Comparison of ENCODE assay signal across 9 cellular contexts in the genomic region with DNA sequence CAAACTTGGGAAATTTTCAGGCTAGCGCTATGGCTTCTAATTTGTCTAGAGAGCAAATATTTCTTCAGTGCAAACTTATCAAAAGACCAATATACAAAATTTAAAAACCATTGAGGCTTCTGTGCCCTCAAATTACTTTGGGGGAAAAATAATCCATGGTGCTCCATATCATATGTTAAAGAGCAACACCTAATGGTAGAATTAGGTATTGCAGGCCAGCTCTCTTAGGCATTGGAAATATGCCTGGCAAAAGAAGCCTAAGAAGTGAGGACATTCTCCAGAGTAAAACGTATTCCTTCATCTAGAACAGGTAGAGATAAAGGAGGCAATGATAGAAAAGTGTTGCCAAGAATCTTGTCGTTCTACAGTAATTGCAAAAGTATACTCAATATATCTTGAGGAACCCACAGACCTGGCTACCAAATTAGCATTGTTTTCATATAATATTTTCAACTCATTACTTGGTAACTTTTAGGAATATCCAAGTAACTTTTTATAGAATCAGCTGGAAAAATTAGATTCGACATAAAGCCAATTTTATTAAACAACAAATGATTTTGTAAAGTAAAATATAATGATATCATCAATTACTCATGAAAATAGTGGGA.
DNase-seq lines count a peak whose midpoint lies in the region; ATAC-seq and TF ChIP-seq lines count a peak whose summit lies in the region.
"Had no signal": no experiment of that assay in that cellular context is flagged by ENCODE, and none has a peak within 500 bp of the region (broad histone marks: within the 10 kb centered on the region; RNA-seq: fewer than 3 reads in every experiment).

No MANE protein-coding gene starts in this region.

- H3K18ac ChIP-seq in H9 (ENCODE audit: insufficient read length, low read depth, low read length), result no peak overlapping the region

- H3K9me3 ChIP-seq in CD8-positive, alpha-beta T cell (ENCODE audit: low read length), result no peaks in the 10 kb centered on the region
- no peaks in the 10 kb centered on the region for H3K9me3 ChIP-seq in H9 (ENCODE audit: control insufficient read depth, low read depth, low read length)
- no peaks in the 10 kb centered on the region for H3K9me3 ChIP-seq in right lobe of liver

- no peak overlapping the region for H4K8ac ChIP-seq in H9 (replicated peaks; ENCODE audit: insufficient read length, low read depth, low read length)

- H3K4me1 ChIP-seq in CD8-positive, alpha-beta T cell (ENCODE audit: insufficient read depth, low read length), result no peaks in the 10 kb centered on the region
- H3K4me1 ChIP-seq in H9 (ENCODE audit: insufficient read depth, low read length) (no peaks in the 10 kb centered on the region), right lobe of liver (no peaks in the 10 kb centered on the region)

- no peak overlapping the region for H3K4me3 ChIP-seq in CD8-positive, alpha-beta T cell (ENCODE audit: low read depth, low read length)
- no peak overlapping the region for H3K4me3 ChIP-seq in right lobe of liver

- no peak overlapping the region for H2BK120ac ChIP-seq in H9 (ENCODE audit: low read depth, low read length, poor library complexity, severe bottlenecking)

- no peak overlapping the region for H3K56ac ChIP-seq in H9 (ENCODE audit: insufficient read length, low read depth, low read length)

- H3K79me1 ChIP-seq in H9 (ENCODE audit: insufficient read depth, low read depth, low read length, poor library complexity, severe bottlenecking), result no peaks in the 10 kb centered on the region

- no peaks in the 10 kb centered on the region for H3K36me3 ChIP-seq in CD8-positive, alpha-beta T cell (ENCODE audit: insufficient read depth, low read length)
- H3K36me3 ChIP-seq in right lobe of liver, result no peaks in the 10 kb centered on the region

- H4K5ac ChIP-seq in H9 (ENCODE audit: insufficient read length, low read depth, low read length), result no peak overlapping the region

- peaks cover 3% of the 10 kb centered on the region for H3K9me3 Mint-ChIP-seq in CD8-positive, alpha-beta T cell
- H3K9me3 Mint-ChIP-seq in H9, result peaks cover 0 to 4% of the 10 kb centered on the region in 2 experiments; a peak in 2 of 5 replicates
- peaks cover 2% of the 10 kb centered on the region for H3K9me3 Mint-ChIP-seq in activated CD8-positive, alpha-beta T cell treated with anti-CD3 and anti-CD28 coated beads for 36 hours
- H3K9me3 Mint-ChIP-seq: activated naive CD8-positive, alpha-beta T cell treated with anti-CD3 and anti-CD28 coated beads, Interleukin-2, amount 10 ng/mL, durations not matched to agents 7 days and 5 days had no signal

- H3K36me3 Mint-ChIP-seq in CD8-positive, alpha-beta T cell, result no peaks in the 10 kb centered on the region
- H3K36me3 Mint-ChIP-seq in H9 (ENCODE audit: insufficient read depth in 1 of 3, low read depth in 3 of 3), result peaks cover 0 to 1% (median 0%) of the 10 kb centered on the region in 3 experiments; a peak in 1 of 7 replicates
- no peaks in the 10 kb centered on the region for H3K36me3 Mint-ChIP-seq in activated CD8-positive, alpha-beta T cell treated with anti-CD3 and anti-CD28 coated beads for 36 hours (ENCODE audit: low read depth)
- H3K36me3 Mint-ChIP-seq: activated naive CD8-positive, alpha-beta T cell treated with anti-CD3 and anti-CD28 coated beads, Interleukin-2, amount 10 ng/mL, durations not matched to agents 7 days and 5 days had no signal

- H2BK20ac ChIP-seq in H9 (ENCODE audit: low read depth, low read length, poor library complexity, severe bottlenecking), result no peak overlapping the region

- H2BK12ac ChIP-seq in H9 (ENCODE audit: insufficient read length, low read depth, low read length), result no peak overlapping the region

- H2AK5ac ChIP-seq in H9 (ENCODE audit: insufficient read length, low read length), result no peak overlapping the region

- ATAC-seq in CD8-positive, alpha-beta T cell, result no peak
- peak; percentile 37 for ATAC-seq in activated CD8-positive, alpha-beta T cell treated with anti-CD3 and anti-CD28 coated beads for 36 hours
- ATAC-seq in right lobe of liver (peak in 2 of 4 donors; percentile 35 to 45), GM21526 (IDR thresholded peaks at IDR 0.05; ENCODE audit: low FRiP score, unreplicated experiment) (no peak), HG03457 (IDR thresholded peaks at IDR 0.05; ENCODE audit: unreplicated experiment) (no peak)

- no CpG with 5 or more reads among the region's 4 CpGs for WGBS in H9 (ENCODE audit: extremely low coverage, insufficient read length, low lambda C conversion rate)
- WGBS in right lobe of liver (ENCODE audit: insufficient coverage, low coverage, low lambda C conversion rate, missing lambda C conversion rate), result 51% methylated on average over 4 of the region's 4 CpGs

- no peak overlapping the region for H2BK5ac ChIP-seq in H9 (ENCODE audit: insufficient read length, low read length)

- H3K27me3 Mint-ChIP-seq in CD8-positive, alpha-beta T cell (ENCODE audit: low read depth), result no peaks in the 10 kb centered on the region
- H3K27me3 Mint-ChIP-seq in H9 (ENCODE audit: low read depth), result peaks cover 3% of the 10 kb centered on the region; the same call in 1 of the 2 replicates
- no peaks in the 10 kb centered on the region for H3K27me3 Mint-ChIP-seq in activated CD8-positive, alpha-beta T cell treated with anti-CD3 and anti-CD28 coated beads for 36 hours

- no peak overlapping the region for H3K4me2 ChIP-seq in H9 (ENCODE audit: insufficient read depth, insufficient read length, low read length)

- no peak overlapping the region for H3K27ac ChIP-seq in CD8-positive, alpha-beta T cell (ENCODE audit: low read depth, low read length)
- H3K27ac ChIP-seq in H9 (ENCODE audit: insufficient read length, low read depth, low read length), result no peak overlapping the region
- H3K27ac ChIP-seq in right lobe of liver, result no peak overlapping the region
- no peak overlapping the region for H3K27ac ChIP-seq in caudate nucleus (ENCODE audit: low read depth, low read length)

- no peak overlapping the region for H3K14ac ChIP-seq in H9 (ENCODE audit: insufficient read depth, low read length)

- DNase-seq in CD8-positive, alpha-beta T cell, result peak in 1 of 7 experiments; percentile 20
- no peak for DNase-seq in H9
- no peak for DNase-seq in activated CD8-positive, alpha-beta T cell treated with anti-CD3 and anti-CD28 coated beads for 36 hours
- no peak for DNase-seq in right lobe of liver
- no peak for DNase-seq in caudate nucleus (lab: John Stamatoyannopoulos, UW)
- no peak for DNase-seq in NCI-H187 treated with DMSO at 0.1 percent for 48 hours (lab: John Stamatoyannopoulos, UW)
- DNase-seq: activated naive CD8-positive, alpha-beta T cell treated with anti-CD3 and anti-CD28 coated beads, Interleukin-2, amount 10 ng/mL, durations not matched to agents 7 days and 5 days had no signal

- no peaks in the 10 kb centered on the region for H4K20me1 ChIP-seq in H9 (ENCODE audit: control insufficient read depth, insufficient read depth, insufficient read length)

- H3K4ac ChIP-seq in H9 (ENCODE audit: low read depth, low read length), result no peak overlapping the region

- no peak for TF ChIP-seq POLR2A in right lobe of liver (IDR thresholded peaks at IDR 0.05)

- no peak overlapping the region for H2BK15ac ChIP-seq in H9 (ENCODE audit: low read depth, low read length)

- no peak overlapping the region for H3K4me3 Mint-ChIP-seq in CD8-positive, alpha-beta T cell
- no peak overlapping the region for H3K4me3 Mint-ChIP-seq in H9
- H3K4me3 Mint-ChIP-seq in activated CD8-positive, alpha-beta T cell treated with anti-CD3 and anti-CD28 coated beads for 36 hours, result no peak overlapping the region
- H3K4me3 Mint-ChIP-seq: activated naive CD8-positive, alpha-beta T cell treated with anti-CD3 and anti-CD28 coated beads, Interleukin-2, amount 10 ng/mL, durations not matched to agents 7 days and 5 days had no signal

- H3K4me1 Mint-ChIP-seq in CD8-positive, alpha-beta T cell (ENCODE audit: low read depth), result peaks cover 11% of the 10 kb centered on the region
- no peaks in the 10 kb centered on the region for H3K4me1 Mint-ChIP-seq in H9
- peaks cover 14% of the 10 kb centered on the region for H3K4me1 Mint-ChIP-seq in activated CD8-positive, alpha-beta T cell treated with anti-CD3 and anti-CD28 coated beads for 36 hours (ENCODE audit: low read depth)

- H3K27me3 ChIP-seq in CD8-positive, alpha-beta T cell (ENCODE audit: insufficient read depth, low read length), result no peaks in the 10 kb centered on the region
- H3K27me3 ChIP-seq in H9 (ENCODE audit: insufficient read depth, low read length) (no peaks in the 10 kb centered on the region), right lobe of liver (no peaks in the 10 kb centered on the region)

- peak; percentile 87 for TF ChIP-seq CTCF in CD8-positive, alpha-beta T cell (IDR thresholded peaks at IDR 0.05)
- TF ChIP-seq CTCF in H9 (conservative IDR thresholded peaks at IDR 0.05), result peak; percentile 94
- TF ChIP-seq CTCF in activated CD8-positive, alpha-beta T cell treated with anti-CD3 and anti-CD28 coated beads for 36 hours (IDR thresholded peaks at IDR 0.05), result peak; percentile 93
- peak; percentile 55 to 77 (median 72) for TF ChIP-seq CTCF in right lobe of liver (IDR thresholded peaks at IDR 0.05)

- CTCF ChIA-PET in CD8-positive, alpha-beta T cell (lab: Charles Lee), result interaction anchor here (3.8 kb wide), 1 partner anchor 850 kb away, joined by 14 read pairs; no protein-coding TSS in a partner anchor
- CTCF ChIA-PET in activated CD8-positive, alpha-beta T cell treated with anti-CD3 and anti-CD28 coated beads for 36 hours (lab: Charles Lee), result interaction anchor here (1.0 to 1.8 kb wide), 3 partner anchors 8 to 397 kb away, joined by 4 to 5 read pairs (median 5); no protein-coding TSS in a partner anchor

- H3K23me2 ChIP-seq in H9 (ENCODE audit: insufficient read length, low read depth, low read length, poor library complexity, severe bottlenecking), result no peaks in the 10 kb centered on the region

- intact Hi-C loops in CD8-positive, alpha-beta T cell (cut with DNase I, micrococcal nuclease), result loop anchor here (2.0 to 10.0 kb wide), 6 partner anchors 265 to 1390 kb away; no protein-coding TSS in a partner anchor
- intact Hi-C loops in activated CD8-positive, alpha-beta T cell treated with anti-CD3 and anti-CD28 coated beads for 36 hours (cut with micrococcal nuclease), result no loop called here
- intact Hi-C loops in right lobe of liver (cut with DNase I), result no loop called here

- H4K91ac ChIP-seq in H9 (ENCODE audit: insufficient read length, low read depth, low read length), result no peak overlapping the region

- no peak overlapping the region for H3T11ph ChIP-seq in H9 (ENCODE audit: low read length)

- POLR2A ChIA-PET in CD8-positive, alpha-beta T cell (lab: Charles Lee), result interaction anchor here (0.7 kb wide), 1 partner anchor 923 kb away, joined by 5 read pairs; no protein-coding TSS in a partner anchor
- POLR2A ChIA-PET in activated CD8-positive, alpha-beta T cell treated with anti-CD3 and anti-CD28 coated beads for 36 hours (lab: Charles Lee), result no interaction called here

- no peak overlapping the region for H3K27ac Mint-ChIP-seq in CD8-positive, alpha-beta T cell
- no peak overlapping the region for H3K27ac Mint-ChIP-seq in H9
- H3K27ac Mint-ChIP-seq in activated CD8-positive, alpha-beta T cell treated with anti-CD3 and anti-CD28 coated beads for 36 hours, result no peak overlapping the region
- H3K27ac Mint-ChIP-seq: activated naive CD8-positive, alpha-beta T cell treated with anti-CD3 and anti-CD28 coated beads, Interleukin-2, amount 10 ng/mL, durations not matched to agents 7 days and 5 days had no signal

- no peaks in the 10 kb centered on the region for H3K79me2 ChIP-seq in H9 (ENCODE audit: insufficient read depth, low read length)

- no peak overlapping the region for H3K9ac ChIP-seq in H9 (ENCODE audit: extremely low read depth, insufficient read length, low read length)

- no peak overlapping the region for H2AFZ ChIP-seq in H9 (ENCODE audit: low read length)

- H3K23ac ChIP-seq in H9 (ENCODE audit: insufficient read length, low read depth, low read length), result no peak overlapping the region

Comparison
In these comparisons a context has a peak if more than half of its experiments do, and no peak if none do; other contexts are left out.
1. intact Hi-C loops: an anchor here in CD8-positive, alpha-beta T cell (2.0 to 10.0 kb wide); none called in activated CD8-positive, alpha-beta T cell treated with anti-CD3 and anti-CD28 coated beads for 36 hours and right lobe of liver.